In genomic region chr4:48939785-48940184, GRCh38 we compare ENCODE assay signal across 13 cellular contexts. TPM values are rescaled to one million over a fixed set of nuclear protein-coding genes. Genes with fewer than 3 reads are reported as not detected.
DNase-seq lines count a peak whose midpoint lies in the region; ATAC-seq and TF ChIP-seq lines count a peak whose summit lies in the region.
"Had no signal": no experiment of that assay in that cellular context is flagged by ENCODE, and none has a peak within 500 bp of the region (broad histone marks: within the 10 kb centered on the region; RNA-seq: fewer than 3 reads in every experiment).

No MANE protein-coding gene starts in this region.

- H2BK12ac ChIP-seq in mesenchymal stem cell (ENCODE audit: low read length in 2 of 2), result no peak overlapping the region

- H3K4me1 Mint-ChIP-seq in chondrocyte (ENCODE audit: low read depth), result peaks cover 19% of the 10 kb centered on the region
- peaks cover 8% of the 10 kb centered on the region for H3K4me1 Mint-ChIP-seq in activated CD4-positive, alpha-beta T cell treated with anti-CD3 and anti-CD28 coated beads for 36 hours

- peak overlapping the region; percentile 47 for H3K27ac ChIP-seq in mesenchymal stem cell (ENCODE audit: low read length, poor library complexity, severe bottlenecking)
- H3K27ac ChIP-seq: neural progenitor cell had no signal

- H2BK120ac ChIP-seq in mesenchymal stem cell (ENCODE audit: low read depth, low read length), result no peak overlapping the region

- POLR2A ChIA-PET in activated CD4-positive, alpha-beta T cell treated with anti-CD3 and anti-CD28 coated beads for 36 hours (lab: Charles Lee), result no interaction called here

- H4K91ac ChIP-seq in mesenchymal stem cell (ENCODE audit: low read length), result no peak overlapping the region

- DNase-seq in DMS53 treated with DMSO at 0.1 percent for 48 hours (lab: John Stamatoyannopoulos, UW; ENCODE audit: unreplicated experiment), result peak; percentile 23
- DNase-seq in NCI-H2196 (lab: John Stamatoyannopoulos, UW; ENCODE audit: unreplicated experiment), result peak; percentile 34
- DNase-seq in chondrocyte (ENCODE audit: low spot score), result no peak
- peak; percentile 22 for DNase-seq in mesenchymal stem cell
- no peak for DNase-seq in SK-N-DZ (ENCODE audit: low spot score)
- DNase-seq in activated CD4-positive, alpha-beta T cell treated with anti-CD3 and anti-CD28 coated beads, Interleukin-2, amount 50 U/mL, for 48 hours, result no peak
- DNase-seq in activated CD4-positive, alpha-beta T cell treated with anti-CD3 and anti-CD28 coated beads for 1 hour, result no peak
- no peak for DNase-seq in activated CD4-positive, alpha-beta T cell treated with anti-CD3 and anti-CD28 coated beads for 36 hours
- DNase-seq: DND-41, H7, NCI-H187, Right ventricle myocardium superior had no signal

- peaks cover 8% of the 10 kb centered on the region for H3K27me3 Mint-ChIP-seq in chondrocyte (ENCODE audit: low read depth)
- no peaks in the 10 kb centered on the region for H3K27me3 Mint-ChIP-seq in activated CD4-positive, alpha-beta T cell treated with anti-CD3 and anti-CD28 coated beads for 36 hours

- H3K36me3 Mint-ChIP-seq in chondrocyte (ENCODE audit: low read depth), result peaks cover 2% of the 10 kb centered on the region
- no peaks in the 10 kb centered on the region for H3K36me3 Mint-ChIP-seq in activated CD4-positive, alpha-beta T cell treated with anti-CD3 and anti-CD28 coated beads for 36 hours (ENCODE audit: low read depth)
- H3K36me3 Mint-ChIP-seq: neural progenitor cell had no signal

- CTCF ChIA-PET in activated CD4-positive, alpha-beta T cell treated with anti-CD3 and anti-CD28 coated beads for 36 hours (lab: Charles Lee), result no interaction called here

- H3K27ac Mint-ChIP-seq in chondrocyte (ENCODE audit: unreplicated experiment), result peak overlapping the region; percentile 81
- H3K27ac Mint-ChIP-seq in activated CD4-positive, alpha-beta T cell treated with anti-CD3 and anti-CD28 coated beads for 36 hours, result no peak overlapping the region
- H3K27ac Mint-ChIP-seq: neural progenitor cell had no signal

- no peak overlapping the region for H3K18ac ChIP-seq in mesenchymal stem cell (ENCODE audit: low read depth in 1 of 2, low read length in 2 of 2)

- H3K9ac ChIP-seq in mesenchymal stem cell (ENCODE audit: low read length), result no peak overlapping the region
- H3K9ac ChIP-seq: neural progenitor cell had no signal

- H3K4me1 ChIP-seq in mesenchymal stem cell (ENCODE audit: control insufficient read depth, insufficient read depth, low read depth, low read length), result peaks cover 1% of the 10 kb centered on the region
- H3K4me1 ChIP-seq: neural progenitor cell had no signal

- no peak overlapping the region for H3K4me3 ChIP-seq in mesenchymal stem cell (ENCODE audit: insufficient read depth in 1 of 2, low read depth in 1 of 2, low read length in 2 of 2)
- H3K4me3 ChIP-seq: neural progenitor cell had no signal

- ATAC-seq in activated CD4-positive, alpha-beta T cell treated with anti-CD3 and anti-CD28 coated beads for 36 hours, result no peak

- no peak overlapping the region for H3K4ac ChIP-seq in mesenchymal stem cell (ENCODE audit: low read depth in 1 of 2, low read length in 2 of 2)

- peaks cover 0 to 7% of the 10 kb centered on the region in 2 experiments for H3K27me3 ChIP-seq in mesenchymal stem cell (ENCODE audit: control insufficient read depth in 1 of 2, insufficient read depth in 1 of 2, low read length in 2 of 2)
- H3K27me3 ChIP-seq: neural progenitor cell had no signal

- H4K8ac ChIP-seq in mesenchymal stem cell (ENCODE audit: low read length), result no peak overlapping the region

- H3K23ac ChIP-seq in mesenchymal stem cell (ENCODE audit: low read length in 2 of 2), result no peak overlapping the region

- no peak overlapping the region for H2BK15ac ChIP-seq in mesenchymal stem cell (ENCODE audit: low read depth, poor library complexity, severe bottlenecking)

- no peak overlapping the region for H2BK5ac ChIP-seq in mesenchymal stem cell (ENCODE audit: low read depth, low read length, poor library complexity, severe bottlenecking)

- H3K9me3 Mint-ChIP-seq in chondrocyte (ENCODE audit: low read depth), result peaks cover 6% of the 10 kb centered on the region
- H3K9me3 Mint-ChIP-seq in activated CD4-positive, alpha-beta T cell treated with anti-CD3 and anti-CD28 coated beads for 36 hours (ENCODE audit: low read depth), result peaks cover 3% of the 10 kb centered on the region

- no peak overlapping the region for H3K4me3 Mint-ChIP-seq in chondrocyte (ENCODE audit: unreplicated experiment)
- no peak overlapping the region for H3K4me3 Mint-ChIP-seq in activated CD4-positive, alpha-beta T cell treated with anti-CD3 and anti-CD28 coated beads for 36 hours
- H3K4me3 Mint-ChIP-seq: neural progenitor cell had no signal

- H3K36me3 ChIP-seq in mesenchymal stem cell (ENCODE audit: control insufficient read depth in 1 of 2, insufficient read depth in 2 of 2, low read depth in 1 of 2, low read length in 2 of 2), result no peaks in the 10 kb centered on the region
- H3K36me3 ChIP-seq: neural progenitor cell had no signal

- no peak for TF ChIP-seq CTCF in chondrocyte (IDR thresholded peaks at IDR 0.05)

- H3K4me2 ChIP-seq in mesenchymal stem cell (ENCODE audit: low read length, poor library complexity, severe bottlenecking), result no peak overlapping the region
- H3K4me2 ChIP-seq: neural progenitor cell had no signal

- intact Hi-C loops in activated CD4-positive, alpha-beta T cell treated with anti-CD3 and anti-CD28 coated beads for 36 hours (cut with DNase I, micrococcal nuclease), result no loop called here

- no peak overlapping the region for H2AK5ac ChIP-seq in mesenchymal stem cell (ENCODE audit: low read length, severe bottlenecking)

- no peak overlapping the region for H3K14ac ChIP-seq in mesenchymal stem cell (ENCODE audit: low read length in 2 of 2)

- H3K79me1 ChIP-seq in mesenchymal stem cell (replicated peaks; ENCODE audit: low read length, poor library complexity, severe bottlenecking), result no peaks in the 10 kb centered on the region

- no peaks in the 10 kb centered on the region for H3K9me3 ChIP-seq in mesenchymal stem cell (ENCODE audit: control insufficient read depth, low read length)

- H2AFZ ChIP-seq in mesenchymal stem cell (ENCODE audit: low read depth, low read length), result no peak overlapping the region
- H2AFZ ChIP-seq: neural progenitor cell had no signal

RNA-seq across cellular contexts. Expression of gene OCIAD2, which starts 33.2 kb away (rescaled TPM):
- total RNA-seq in chondrocyte, result 7.9 to 18.1 TPM (median 14.5 TPM) in 3 replicates
- 40.7 TPM for polyA plus RNA-seq in mesenchymal stem cell (2013, experiment 1 of 2)
- 45.4 TPM for polyA plus RNA-seq in mesenchymal stem cell (2013, experiment 2 of 2)
- polyA plus RNA-seq in SK-N-DZ (2014; cell fraction: cytosol; rRNA removed), result 33.1 and 48.9 TPM in 2 replicates
- 24.9 and 28.5 TPM in 2 replicates for polyA plus RNA-seq in SK-N-DZ (2014; cell fraction: nucleus; rRNA removed)
- total RNA-seq in activated CD4-positive, alpha-beta T cell treated with anti-CD3 and anti-CD28 coated beads for 36 hours, result 10 to 100 TPM; 83.6 to 97.4 TPM

RNA-seq across cellular contexts. Expression of gene CWH43, which starts 46.3 kb away (rescaled TPM):
- not detected in 3 replicates for total RNA-seq in chondrocyte
- not detected for polyA plus RNA-seq in mesenchymal stem cell (2013, experiment 1 of 2)
- not detected for polyA plus RNA-seq in mesenchymal stem cell (2013, experiment 2 of 2)
- polyA plus RNA-seq in SK-N-DZ (2014; cell fraction: cytosol; rRNA removed), result 1.8 and 8.0 TPM in 2 replicates
- 1.7 and 4.2 TPM in 2 replicates for polyA plus RNA-seq in SK-N-DZ (2014; cell fraction: nucleus; rRNA removed)
- not detected for total RNA-seq in activated CD4-positive, alpha-beta T cell treated with anti-CD3 and anti-CD28 coated beads for 36 hours
- total RNA-seq: H7, Right ventricle myocardium superior had no signal

Comparison
In these comparisons a context has a peak if more than half of its experiments do, and no peak if none do; other contexts are left out.
1. DNase-seq: peak in DMS53 treated with DMSO at 0.1 percent for 48 hours (single experiment), NCI-H2196 (single experiment) and mesenchymal stem cell (single experiment); none in chondrocyte (single experiment), SK-N-DZ (single experiment), activated CD4-positive, alpha-beta T cell treated with anti-CD3 and anti-CD28 coated beads, Interleukin-2, amount 50 U/mL, for 48 hours (0 of 2), activated CD4-positive, alpha-beta T cell treated with anti-CD3 and anti-CD28 coated beads for 1 hour (single experiment) and activated CD4-positive, alpha-beta T cell treated with anti-CD3 and anti-CD28 coated beads for 36 hours (single experiment).